In the genomic region with DNA sequence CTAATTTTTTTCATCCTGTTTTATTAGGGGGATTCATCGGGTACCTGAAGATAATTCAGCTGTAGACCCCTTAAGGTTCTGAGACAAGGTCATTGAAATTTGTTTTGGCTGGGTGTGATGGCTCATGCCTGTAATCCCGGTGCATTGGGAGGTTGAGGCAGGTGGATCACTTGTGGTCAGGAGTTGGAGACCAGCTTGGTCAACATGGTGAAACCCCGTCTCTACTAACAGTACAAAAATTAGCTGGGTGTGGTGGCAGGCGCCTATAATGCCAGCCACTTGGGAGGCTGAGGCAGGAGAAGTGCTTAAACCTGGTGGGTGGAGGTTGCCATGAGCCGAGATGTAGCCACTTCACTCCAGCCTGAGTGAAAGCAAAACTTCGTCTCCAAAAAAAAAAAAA, we compare ENCODE assay signal across 13 cellular contexts. TPM values are rescaled to one million over a fixed set of nuclear protein-coding genes. Genes with fewer than 3 reads are reported as not detected.
DNase-seq lines count a peak whose midpoint lies in the region; ATAC-seq, FAIRE-seq and TF ChIP-seq lines count a peak whose summit lies in the region.
"Had no signal": no experiment of that assay in that cellular context is flagged by ENCODE, and none has a peak within 500 bp of the region (broad histone marks: within the 10 kb centered on the region; RNA-seq: fewer than 3 reads in every experiment).

No MANE protein-coding gene starts in this region.

- peaks cover 83% of the 10 kb centered on the region for H3K79me2 ChIP-seq in astrocyte (ENCODE audit: insufficient read depth, low read length)

- H3K4me3 ChIP-seq in CD4-positive, CD25-positive, alpha-beta regulatory T cell (ENCODE audit: low read depth, low read length): peak overlapping the region; percentile 54
- H3K4me3 ChIP-seq in astrocyte (ENCODE audit: insufficient read depth, low read depth, low read length): no peak overlapping the region

- H3K9me3 ChIP-seq in CD4-positive, CD25-positive, alpha-beta regulatory T cell (ENCODE audit: control insufficient read depth in 2 of 2, low read length in 2 of 2): no peaks in the 10 kb centered on the region
- H3K9me3 ChIP-seq in astrocyte (ENCODE audit: insufficient read depth, low read depth, low read length): no peaks in the 10 kb centered on the region

- H3K27ac ChIP-seq in CD4-positive, CD25-positive, alpha-beta regulatory T cell (ENCODE audit: insufficient read depth, low read length, poor library complexity, severe bottlenecking): peak overlapping the region; percentile 58
- no peak overlapping the region for H3K27ac ChIP-seq in astrocyte (ENCODE audit: low read depth, low read length)

- H4K20me1 ChIP-seq in astrocyte (ENCODE audit: insufficient read depth, low read length): peaks cover 100% of the 10 kb centered on the region

- peaks cover 96% of the 10 kb centered on the region for H3K36me3 ChIP-seq in CD4-positive, CD25-positive, alpha-beta regulatory T cell (ENCODE audit: control insufficient read depth, insufficient read depth, low read length)
- H3K36me3 ChIP-seq in astrocyte (ENCODE audit: insufficient read depth, low read length): peaks cover 82% of the 10 kb centered on the region

- H3K36me3 Mint-ChIP-seq in CD4-positive, CD25-positive, alpha-beta regulatory T cell: peaks cover 74% of the 10 kb centered on the region
- H3K36me3 Mint-ChIP-seq in HFFc6 (ENCODE audit: low read depth) (peaks cover 71% of the 10 kb centered on the region), astrocyte (ENCODE audit: low read depth, unreplicated experiment) (peaks cover 39% of the 10 kb centered on the region), neural crest cell (ENCODE audit: low read depth) (peaks cover 46% of the 10 kb centered on the region)

- DNase-seq in CD4-positive, CD25-positive, alpha-beta regulatory T cell: no peak
- DNase-seq in HFFc6 (no peak), astrocyte (ENCODE audit: low read depth) (no peak), neural crest cell (ENCODE audit: low read depth, low spot score) (no peak), DMS153 treated with DMSO at 0.1 percent for 48 hours (lab: John Stamatoyannopoulos, UW; ENCODE audit: unreplicated experiment) (no peak)
- DNase-seq: activated CD4-positive, alpha-beta T cell treated with anti-CD3 and anti-CD28 coated beads, Interleukin-2, amount 50 U/mL, for 4 hours; foreskin melanocyte; NCI-H1092 treated with DMSO at 0.1 percent for 48 hours; stimulated activated CD4-positive, alpha-beta T cell treated with anti-CD3 and anti-CD28 coated beads, Interleukin-4, amount 100 ng/mL, for 24 hours; stimulated activated naive CD8-positive, alpha-beta T cell treated with anti-CD3 and anti-CD28 coated beads, Interleukin-15, Interleukin-2, amounts not matched to agents 100 U/mL and 50 U/mL, for 24 hours; T-helper 1 cell had no signal

- no peak for ATAC-seq in CD4-positive, CD25-positive, alpha-beta regulatory T cell (ENCODE audit: low read depth in 2 of 2)
- ATAC-seq in HG03432 (IDR thresholded peaks at IDR 0.05; ENCODE audit: unreplicated experiment): no peak
- no peak for ATAC-seq in HG02973 (IDR thresholded peaks at IDR 0.05; ENCODE audit: unreplicated experiment)
- ATAC-seq: stimulated activated naive CD8-positive, alpha-beta T cell treated with anti-CD3 and anti-CD28 coated beads, Interleukin-15, Interleukin-2, amounts not matched to agents 100 U/mL and 50 U/mL, for 24 hours had no signal

- no peak for FAIRE-seq in astrocyte (lab: Jason Lieb, UNC)

- H2AFZ ChIP-seq in astrocyte (ENCODE audit: low read depth, low read length): no peak overlapping the region

- H3K9me3 Mint-ChIP-seq in CD4-positive, CD25-positive, alpha-beta regulatory T cell: no peaks in the 10 kb centered on the region
- H3K9me3 Mint-ChIP-seq in HFFc6 (no peaks in the 10 kb centered on the region), astrocyte (ENCODE audit: unreplicated experiment) (no peaks in the 10 kb centered on the region), neural crest cell (no peaks in the 10 kb centered on the region)

- H3K27me3 Mint-ChIP-seq in CD4-positive, CD25-positive, alpha-beta regulatory T cell: no peaks in the 10 kb centered on the region
- peaks cover 11% of the 10 kb centered on the region for H3K27me3 Mint-ChIP-seq in HFFc6 (ENCODE audit: insufficient read depth)
- H3K27me3 Mint-ChIP-seq in astrocyte (ENCODE audit: low read depth, unreplicated experiment): no peaks in the 10 kb centered on the region
- peaks cover 24% of the 10 kb centered on the region for H3K27me3 Mint-ChIP-seq in neural crest cell (ENCODE audit: low read depth)

- TF ChIP-seq CTCF in HFFc6 (IDR thresholded peaks at IDR 0.05): no peak
- TF ChIP-seq CTCF in astrocyte (IDR thresholded peaks at IDR 0.05; ENCODE audit: insufficient read depth, low read depth, low read length): no peak
- no peak for TF ChIP-seq CTCF in neural crest cell (conservative IDR thresholded peaks at IDR 0.05)

- H3K27ac Mint-ChIP-seq in CD4-positive, CD25-positive, alpha-beta regulatory T cell: peak overlapping the region in 2 of 3 donors; percentile 53 to 83
- peak overlapping the region; percentile 64 for H3K27ac Mint-ChIP-seq in HFFc6
- H3K27ac Mint-ChIP-seq in astrocyte (ENCODE audit: unreplicated experiment): no peak overlapping the region
- no peak overlapping the region for H3K27ac Mint-ChIP-seq in neural crest cell (ENCODE audit: unreplicated experiment)

- H3K27me3 ChIP-seq in CD4-positive, CD25-positive, alpha-beta regulatory T cell (ENCODE audit: control insufficient read depth, insufficient read depth, low read length): no peaks in the 10 kb centered on the region
- H3K27me3 ChIP-seq in astrocyte (ENCODE audit: insufficient read depth, low read length): no peaks in the 10 kb centered on the region

- H3K4me1 ChIP-seq in CD4-positive, CD25-positive, alpha-beta regulatory T cell (ENCODE audit: control insufficient read depth, insufficient read depth, low read length, poor library complexity, severe bottlenecking): peaks cover 62% of the 10 kb centered on the region
- peaks cover 10% of the 10 kb centered on the region for H3K4me1 ChIP-seq in astrocyte (ENCODE audit: insufficient read depth, low read length)

- peaks cover 33 to 96% (median 67%) of the 10 kb centered on the region in 4 donors for H3K4me1 Mint-ChIP-seq in CD4-positive, CD25-positive, alpha-beta regulatory T cell
- H3K4me1 Mint-ChIP-seq in HFFc6 (ENCODE audit: low read depth): peaks cover 80% of the 10 kb centered on the region
- peaks cover 57% of the 10 kb centered on the region for H3K4me1 Mint-ChIP-seq in astrocyte (ENCODE audit: low read depth, unreplicated experiment)
- peaks cover 59% of the 10 kb centered on the region for H3K4me1 Mint-ChIP-seq in neural crest cell

- H3K4me2 ChIP-seq in astrocyte (ENCODE audit: low read length): no peak overlapping the region

- H3K4me3 Mint-ChIP-seq in CD4-positive, CD25-positive, alpha-beta regulatory T cell: peak overlapping the region; percentile 21 to 76 (median 40)
- H3K4me3 Mint-ChIP-seq in HFFc6: no peak overlapping the region
- peak overlapping the region; percentile 52 for H3K4me3 Mint-ChIP-seq in astrocyte (ENCODE audit: unreplicated experiment)
- H3K4me3 Mint-ChIP-seq in neural crest cell: peak overlapping the region; percentile 79

- H3K9ac ChIP-seq in astrocyte (ENCODE audit: low read length): no peak overlapping the region

RNA-seq across cellular contexts. Expression of a gene that starts 10.9 kb away (rescaled TPM):
- total RNA-seq in CD4-positive, CD25-positive, alpha-beta regulatory T cell: 731 TPM
- polyA plus RNA-seq in CD4-positive, CD25-positive, alpha-beta regulatory T cell: 100 to 1,000 TPM; 398 to 433 (median 407) TPM
- 100 to 1,000 TPM; 257 to 368 (median 330) TPM for total RNA-seq in HFFc6 (2021; fragmentation: NEBNext Ultra II Directional; extraction: Animal tissue kit (Norgen Biotek cat#: 25700))
- total RNA-seq in astrocyte (237 and 260 TPM in 2 replicates), neural crest cell (611 and 636 TPM in 2 replicates)

RNA-seq across cellular contexts. Expression of a gene that starts 57.8 kb away (rescaled TPM):
- 106 TPM for total RNA-seq in CD4-positive, CD25-positive, alpha-beta regulatory T cell
- polyA plus RNA-seq in CD4-positive, CD25-positive, alpha-beta regulatory T cell: 100 to 1,000 TPM in 3 of 4 donors, 10 to 100 TPM in 1; 92.8 to 126 (median 113) TPM
- total RNA-seq in HFFc6 (2021; fragmentation: NEBNext Ultra II Directional; extraction: Animal tissue kit (Norgen Biotek cat#: 25700)): 10 to 100 TPM; 37.4 to 44.9 (median 41.9) TPM
- total RNA-seq in astrocyte (53.9 and 54.1 TPM in 2 replicates), neural crest cell (26.8 and 27.7 TPM in 2 replicates)

Comparison
In these comparisons a context has a peak if more than half of its experiments do, and no peak if none do; other contexts are left out.
1. H3K27ac Mint-ChIP-seq: peak in CD4-positive, CD25-positive, alpha-beta regulatory T cell (2 of 3) and HFFc6 (single experiment); none in astrocyte (single experiment) and neural crest cell (single experiment).